ENCODE assay signal across 8 cellular contexts in genomic region chr16:87951550-87952538, GRCh38. TPM values are rescaled to one million over a fixed set of nuclear protein-coding genes. Genes with fewer than 3 reads are reported as not detected.
DNase-seq lines count a peak whose midpoint lies in the region; ATAC-seq and TF ChIP-seq lines count a peak whose summit lies in the region.

No MANE protein-coding gene starts in this region.

- in situ Hi-C loops in mammary epithelial cell (cut with MboI; ENCODE audit: low sequenced_read_pairs in 2 of 2) = no loop called here

- dilution Hi-C loops in mammary epithelial cell (cut with HindIII; ENCODE audit: low sequenced_read_pairs) = no loop called here

- H3K27me3 ChIP-seq in GM06990 (replicated peaks; ENCODE audit: control insufficient read depth, insufficient read depth, low read length) (no peaks in the 10 kb centered on the region), mammary epithelial cell (ENCODE audit: insufficient read depth, low read length) (no peaks in the 10 kb centered on the region), lower lobe of right lung (ENCODE audit: low read depth) (no peaks in the 10 kb centered on the region), thyroid gland (no peaks in the 10 kb centered on the region)

- TF ChIP-seq POLR2A in NB4 (IDR thresholded peaks at IDR 0.05; ENCODE audit: extremely low read depth, insufficient read length) (peak; percentile 47), thyroid gland (IDR thresholded peaks at IDR 0.05) (no peak)

- CTCF ChIA-PET in mammary epithelial cell (lab: Charles Lee; ENCODE audit: low non-redundant PET) = no interaction called here

- TF ChIP-seq CTCF in GM06990 (IDR thresholded peaks at IDR 0.05; ENCODE audit: insufficient read depth, low read length, poor library complexity, severe bottlenecking) (peak; percentile 19), NB4 (IDR thresholded peaks at IDR 0.05; ENCODE audit: low read depth, low read length) (no peak), mammary epithelial cell (conservative IDR thresholded peaks at IDR 0.05 in 1 of 2, IDR thresholded peaks at IDR 0.05 in 1 of 2; ENCODE audit: extremely low read depth in 1 of 2, insufficient read depth in 1 of 2, low read depth in 1 of 2, low read length in 2 of 2) (peak in 1 of 2 donors; percentile 23), lower lobe of right lung (IDR thresholded peaks at IDR 0.05) (no peak), thyroid gland (IDR thresholded peaks at IDR 0.05) (no peak)

- WGBS in mammary epithelial cell (ENCODE audit: low coverage, missing lambda C conversion rate) = 3% methylated on average over 26 of the region's 82 CpGs
- 2 to 6% methylated on average over 21 to 45 of the region's 82 CpGs for whole genome bisulfite sequencing in thyroid gland, 2 donors

- peak; percentile 6 for ATAC-seq in GM21529 (IDR thresholded peaks at IDR 0.05; ENCODE audit: unreplicated experiment)
- ATAC-seq in lower lobe of right lung = no peak
- ATAC-seq in HG02870 (IDR thresholded peaks at IDR 0.05; ENCODE audit: unreplicated experiment) = no peak

- peak overlapping the region; percentile 87 for H3K27ac ChIP-seq in mammary epithelial cell (ENCODE audit: insufficient read depth, low read depth, low read length)
- peak overlapping the region; percentile 93 for H3K27ac ChIP-seq in lower lobe of right lung
- H3K27ac ChIP-seq in thyroid gland = peak overlapping the region; percentile 86 to 98 (median 97)

- peak overlapping the region; percentile 63 for H2AFZ ChIP-seq in mammary epithelial cell (ENCODE audit: low read depth, low read length)

- H3K9ac ChIP-seq in mammary epithelial cell (ENCODE audit: insufficient read depth, low read length) = peak overlapping the region; percentile 97

- no peaks in the 10 kb centered on the region for H4K20me1 ChIP-seq in mammary epithelial cell (ENCODE audit: insufficient read depth, low read length)

- H3K9me3 ChIP-seq in mammary epithelial cell (replicated peaks; ENCODE audit: insufficient read depth, low read length) = no peaks in the 10 kb centered on the region
- H3K9me3 ChIP-seq in lower lobe of right lung = no peaks in the 10 kb centered on the region
- H3K9me3 ChIP-seq in thyroid gland = no peaks in the 10 kb centered on the region

- DNase-seq in GM06990 (ENCODE audit: extremely low read depth, insufficient read length) (peak; percentile 51), NB4 (ENCODE audit: low read depth) (peak; percentile 58), mammary epithelial cell (no peak), lower lobe of right lung (peak; percentile 61), thyroid gland (peak; percentile 62 to 66), NCI-H774 (lab: John Stamatoyannopoulos, UW) (no peak)

- H3K4me1 ChIP-seq in mammary epithelial cell (ENCODE audit: insufficient read depth, low read length) (peaks cover 26% of the 10 kb centered on the region), lower lobe of right lung (peaks cover 51% of the 10 kb centered on the region), thyroid gland (peaks cover 23 to 58% of the 10 kb centered on the region in 2 donors)

- BruUV-seq in mammary epithelial cell (replicated peaks; lab: Mats Ljungman, UMichigan) = no TSS peak

- H3K36me3 ChIP-seq in GM06990 (ENCODE audit: control insufficient read depth, insufficient read depth, low read length) (peaks cover 2% of the 10 kb centered on the region), mammary epithelial cell (ENCODE audit: insufficient read depth, low read length) (peaks cover 2% of the 10 kb centered on the region), lower lobe of right lung (no peaks in the 10 kb centered on the region), thyroid gland (no peaks in the 10 kb centered on the region)

- H3K4me2 ChIP-seq in mammary epithelial cell (ENCODE audit: insufficient read depth, low read depth, low read length) = peak overlapping the region; percentile 89

- H3K4me3 ChIP-seq in GM06990 (replicated peaks; ENCODE audit: low read depth, low read length) (peak overlapping the region; percentile 96), NB4 (ENCODE audit: low read depth, low read length) (peak overlapping the region; percentile 94), mammary epithelial cell (replicated peaks in 1 of 3; ENCODE audit: insufficient read depth in 1 of 3, low read depth in 2 of 3, low read length in 3 of 3) (peak overlapping the region; percentile 53 to 67 (median 66)), lower lobe of right lung (peak overlapping the region; percentile 89), thyroid gland (replicated peaks in 1 of 3) (peak overlapping the region; percentile 37 to 91 (median 68))

- peaks cover 53% of the 10 kb centered on the region for H3K79me2 ChIP-seq in mammary epithelial cell (ENCODE audit: insufficient read depth, low read length)

- intact Hi-C loops in mammary epithelial cell (cut with micrococcal nuclease) (no loop called here), lower lobe of right lung (cut with DNase I) (no loop called here), thyroid gland (cut with DNase I) (no loop called here)

RNA-seq across cellular contexts. Expression of gene BANP, which starts 0.6 kb away (rescaled TPM):
- 10 to 100 TPM; 12.5 to 18.8 TPM for total RNA-seq in mammary epithelial cell
- polyA plus RNA-seq in mammary epithelial cell = 15.3 TPM
- 23.3 TPM for polyA minus RNA-seq in mammary epithelial cell
- 29.7 TPM for total RNA-seq in lower lobe of right lung
- total RNA-seq in thyroid gland = 10 to 100 TPM; 22.8 to 42.7 (median 29.8) TPM

RNA-seq across cellular contexts. Expression of gene CA5A, which starts 15.5 kb away (rescaled TPM):
- total RNA-seq in mammary epithelial cell (not detected), lower lobe of right lung (0.06 TPM), thyroid gland (not detected)
- not detected for polyA plus RNA-seq in mammary epithelial cell
- polyA minus RNA-seq in mammary epithelial cell = not detected

Comparison
In these comparisons a context has a peak if more than half of its experiments do, and no peak if none do; other contexts are left out.
1. DNase-seq: peak in GM06990 (single experiment), NB4 (single experiment), lower lobe of right lung (single experiment) and thyroid gland (2 of 2); none in mammary epithelial cell (single experiment) and NCI-H774 (single experiment).
2. Peak in every context shown above with its lines, with median percentiles within 50 percentile points of each other: H3K4me3 ChIP-seq and H3K27ac ChIP-seq.